22 cellular contexts compared by ENCODE assay signal in genomic region chr5:54211912-54212311, GRCh38.
A peak's percentile ranks its signal among the peaks of the same experiment; 100 is the strongest.
DNase-seq lines count a peak whose midpoint lies in the region; ATAC-seq and TF ChIP-seq lines count a peak whose summit lies in the region.
"Had no signal": no experiment of that assay in that cellular context is flagged by ENCODE, and none has a peak within 500 bp of the region (broad histone marks: within the 10 kb centered on the region; RNA-seq: fewer than 3 reads in every experiment).

No MANE protein-coding gene starts in this region.

- H3F3A ChIP-seq in GM23338 (replicated peaks; ENCODE audit: low read depth): no peaks in the 10 kb centered on the region

- ATAC-seq in GM23338: no peak
- ATAC-seq: HCT116 had no signal

- H3K9me3 Mint-ChIP-seq in GM23338: no peaks in the 10 kb centered on the region
- H3K9me3 Mint-ChIP-seq in endothelial cell (ENCODE audit: unreplicated experiment): no peaks in the 10 kb centered on the region
- peaks cover 3% of the 10 kb centered on the region for H3K9me3 Mint-ChIP-seq in nephron progenitor cell
- H3K9me3 Mint-ChIP-seq in type B pancreatic cell: no peaks in the 10 kb centered on the region
- H3K9me3 Mint-ChIP-seq: HFFc6 had no signal

- H3K4me3 Mint-ChIP-seq in GM23338 (no peak overlapping the region), endothelial cell (ENCODE audit: unreplicated experiment) (no peak overlapping the region), nephron progenitor cell (peak overlapping the region; percentile 20), type B pancreatic cell (no peak overlapping the region)
- H3K4me3 Mint-ChIP-seq: CD4-positive, CD25-positive, alpha-beta regulatory T cell; CD8-positive, alpha-beta memory T cell; HFFc6 had no signal

- H3K27ac Mint-ChIP-seq in GM23338 (0 out of 2 replicates have a peak overlapping the region, but pooled peaks have one; percentile 9), endothelial cell (ENCODE audit: unreplicated experiment) (peak overlapping the region; percentile 84), nephron progenitor cell (no peak overlapping the region), type B pancreatic cell (no peak overlapping the region)
- H3K27ac Mint-ChIP-seq: CD4-positive, CD25-positive, alpha-beta regulatory T cell; HFFc6 had no signal

- H3K4me1 Mint-ChIP-seq in GM23338 (peaks cover 64% of the 10 kb centered on the region), endothelial cell (ENCODE audit: unreplicated experiment) (peaks cover 49% of the 10 kb centered on the region), nephron progenitor cell (peaks cover 59% of the 10 kb centered on the region), type B pancreatic cell (ENCODE audit: unreplicated experiment) (peaks cover 22% of the 10 kb centered on the region)

- H3K27me3 Mint-ChIP-seq in GM23338 (ENCODE audit: insufficient read depth, low read depth, poor library complexity) (peaks cover 4% of the 10 kb centered on the region), endothelial cell (ENCODE audit: unreplicated experiment) (peaks cover 4% of the 10 kb centered on the region), nephron progenitor cell (ENCODE audit: low read depth, poor library complexity) (no peaks in the 10 kb centered on the region), type B pancreatic cell (peaks cover 8% of the 10 kb centered on the region)
- H3K27me3 Mint-ChIP-seq: CD4-positive, CD25-positive, alpha-beta regulatory T cell; CD8-positive, alpha-beta memory T cell had no signal

- no peaks in the 10 kb centered on the region for H4K20me1 ChIP-seq in GM23338 (replicated peaks; ENCODE audit: insufficient read depth)

- H3K79me2 ChIP-seq in GM23338 (replicated peaks; ENCODE audit: insufficient read depth): peaks cover 43% of the 10 kb centered on the region

- H3K36me3 Mint-ChIP-seq in GM23338 (ENCODE audit: low read depth) (no peaks in the 10 kb centered on the region), endothelial cell (ENCODE audit: low read depth, unreplicated experiment) (no peaks in the 10 kb centered on the region), nephron progenitor cell (ENCODE audit: low read depth) (no peaks in the 10 kb centered on the region), type B pancreatic cell (no peaks in the 10 kb centered on the region)
- H3K36me3 Mint-ChIP-seq: CD4-positive, CD25-positive, alpha-beta regulatory T cell; CD8-positive, alpha-beta memory T cell had no signal

- H3K4me2 ChIP-seq in GM23338: no peak overlapping the region

- TF ChIP-seq CTCF in GM23338 (conservative IDR thresholded peaks at IDR 0.05; ENCODE audit: low read depth in 2 of 2): no peak
- TF ChIP-seq CTCF in endothelial cell (IDR thresholded peaks at IDR 0.05; ENCODE audit: unreplicated experiment): no peak
- no peak for TF ChIP-seq CTCF in nephron progenitor cell (IDR thresholded peaks at IDR 0.05)
- TF ChIP-seq CTCF in type B pancreatic cell (conservative IDR thresholded peaks at IDR 0.05): no peak

- H3K4me1 ChIP-seq in GM23338 (ENCODE audit: insufficient read depth): peaks cover 66% of the 10 kb centered on the region
- H3K4me1 ChIP-seq: BE2C had no signal

- peaks cover 5% of the 10 kb centered on the region; the same call in 1 of the 2 replicates for H3K9me2 ChIP-seq in GM23338 (ENCODE audit: insufficient read depth)

- no peak overlapping the region for H2AFZ ChIP-seq in GM23338

- DNase-seq in GM23338 (ENCODE audit: low spot score): no peak
- peak; percentile 79 for DNase-seq in NCI-H69 (lab: John Stamatoyannopoulos, UW)
- DNase-seq in endothelial cell (ENCODE audit: low spot score): no peak
- DNase-seq in nephron progenitor cell: no peak
- no peak for DNase-seq in type B pancreatic cell (ENCODE audit: extremely low spot score, unreplicated experiment)
- DNase-seq in activated CD4-positive, alpha-beta T cell treated with anti-CD3 and anti-CD28 coated beads, Interleukin-2, amount 50 U/mL, for 1 hour: no peak
- no peak for DNase-seq in GM03348 (ENCODE audit: low spot score)
- DNase-seq: ACHN; BE2C; C1 segment of cervical spinal cord; CD4-positive, CD25-positive, alpha-beta regulatory T cell; CD8-positive, alpha-beta memory T cell; COR-L47; DMS 273 treated with DMSO at 0.1 percent for 48 hours; DMS53; DND-41; GM23248; H7; HFFc6; IMR-90 had no signal

- no peak overlapping the region for H3K4me3 ChIP-seq in GM23338

- H3K27ac ChIP-seq in GM23338 (ENCODE audit: low read depth): no peak overlapping the region
- H3K27ac ChIP-seq: GM23248, HL-60 had no signal

- no peaks in the 10 kb centered on the region for H3K27me3 ChIP-seq in GM23338 (ENCODE audit: insufficient read depth)

- no peaks in the 10 kb centered on the region for H3K36me3 ChIP-seq in GM23338 (ENCODE audit: insufficient read depth)
- H3K36me3 ChIP-seq: BE2C had no signal

TF ChIP-seq in GM23338, 12 proteins besides CTCF, POLR2A, EP300 and RAD21:
- TF ChIP-seq REST (IDR thresholded peaks at IDR 0.05; ENCODE audit: unreplicated experiment): no peak

Comparison
In these comparisons a context has a peak if more than half of its experiments do, and no peak if none do; other contexts are left out.
1. H3K27ac Mint-ChIP-seq: peak in GM23338 (single experiment) and endothelial cell (single experiment); none in nephron progenitor cell (single experiment) and type B pancreatic cell (single experiment).